29 cellular contexts compared by ENCODE assay signal in genomic region chr22:39500101-39500500, GRCh38. TPM values are rescaled to one million over a fixed set of nuclear protein-coding genes. Genes with fewer than 3 reads are reported as not detected.
DNase-seq lines count a peak whose midpoint lies in the region; ATAC-seq lines count a peak whose summit lies in the region.
"Had no signal": no experiment of that assay in that cellular context is flagged by ENCODE, and none has a peak within 500 bp of the region (broad histone marks: within the 10 kb centered on the region; RNA-seq: fewer than 3 reads in every experiment).

No MANE protein-coding gene starts in this region.

- peaks cover 6% of the 10 kb centered on the region for H3K27me3 Mint-ChIP-seq in T-helper 1 cell treated with Interleukin-12 subunit alpha and Interleukin-12 subunit beta and Interleukin-4 antibody, amounts not matched to agents 30 μg/mL and 1 μg/mL, for 36 hours (ENCODE audit: low read depth)
- no peaks in the 10 kb centered on the region for H3K27me3 Mint-ChIP-seq in stimulated activated naive B cell treated with anti-CD40 and anti-IgM and Interleukin-4, amounts not matched to agents 10 μg/mL and 1 μg/mL and 100 μg/mL, for 72 hours
- peaks cover 0 to 3% (median 2%) of the 10 kb centered on the region in 3 donors for H3K27me3 Mint-ChIP-seq in immature natural killer cell (ENCODE audit: low read depth in 3 of 3)
- H3K27me3 Mint-ChIP-seq: activated T-helper 17 cell treated with anti-CD3 and anti-CD28 coated beads, Interleukin-2, amount 50 U/mL, for 72 hours; CD4-positive, alpha-beta memory T cell had no signal

- DNase-seq in T-helper 1 cell (no peak), SK-N-MC (ENCODE audit: low read depth, low spot score) (no peak), right cardiac atrium (peak in 2 of 3 donors; percentile 31 to 46), ecto neural progenitor cell (ENCODE audit: low spot score) (no peak), immature natural killer cell (no peak)
- DNase-seq in stimulated activated naive B cell treated with anti-CD40 and anti-IgM and Interleukin-4, amounts not matched to agents 10 μg/mL and 1 μg/mL and 100 μg/mL, for 72 hours = no peak
- DNase-seq: activated CD4-positive, alpha-beta T cell treated with anti-CD3 and anti-CD28 coated beads for 4 hours; activated naive CD4-positive, alpha-beta T cell treated with anti-CD3 and anti-CD28 coated beads, Interleukin-2, amount 10 ng/mL, durations not matched to agents 7 days and 5 days; CD4-positive, alpha-beta memory T cell; central memory CD4-positive, alpha-beta T cell; endodermal cell; GM23248; Kasumi-1; NCI-H1417 treated with DMSO at 0.1 percent for 48 hours; NCI-H2081 treated with DMSO at 0.1 percent for 48 hours; NCI-H2227 treated with DMSO at 0.1 percent for 48 hours; NCI-H526; NK-92 treated with Interleukin-12 subunit alpha and Interleukin-12 subunit beta, amount 100 ng/mL, for 24 hours; PC-3; spleen; stomach; transverse colon had no signal

- H3K27me3 ChIP-seq in right cardiac atrium (ENCODE audit: control insufficient read depth, insufficient read depth) (no peaks in the 10 kb centered on the region), subcutaneous abdominal adipose tissue (ENCODE audit: control insufficient read depth in 5 of 5, insufficient read depth in 4 of 5, low read length in 5 of 5) (peaks cover 0 to 3% (median 0%) of the 10 kb centered on the region in 5 donors)
- H3K27me3 ChIP-seq: ascending aorta, pancreas, spleen, stomach, transverse colon had no signal

- H3K9ac ChIP-seq in SK-N-MC (ENCODE audit: insufficient read length) = no peak overlapping the region
- H3K9ac ChIP-seq in subcutaneous abdominal adipose tissue (ENCODE audit: low read length in 5 of 5) = peak overlapping the region in 2 of 5 donors; percentile 12 to 26
- H3K9ac ChIP-seq: GM23248, neural progenitor cell had no signal

- peaks cover 9% of the 10 kb centered on the region for H3K36me3 Mint-ChIP-seq in T-helper 1 cell treated with Interleukin-12 subunit alpha and Interleukin-12 subunit beta and Interleukin-4 antibody, amounts not matched to agents 30 μg/mL and 1 μg/mL, for 36 hours (ENCODE audit: low read depth)
- peaks cover 10 to 16% of the 10 kb centered on the region in 2 donors for H3K36me3 Mint-ChIP-seq in stimulated activated naive B cell treated with anti-CD40 and anti-IgM and Interleukin-4, amounts not matched to agents 10 μg/mL and 1 μg/mL and 100 μg/mL, for 72 hours
- peaks cover 0 to 7% (median 0%) of the 10 kb centered on the region in 3 donors for H3K36me3 Mint-ChIP-seq in immature natural killer cell

- no peak overlapping the region for H3K4me3 Mint-ChIP-seq in T-helper 1 cell treated with Interleukin-12 subunit alpha and Interleukin-12 subunit beta and Interleukin-4 antibody, amounts not matched to agents 30 μg/mL and 1 μg/mL, for 36 hours
- no peak overlapping the region for H3K4me3 Mint-ChIP-seq in stimulated activated naive B cell treated with anti-CD40 and anti-IgM and Interleukin-4, amounts not matched to agents 10 μg/mL and 1 μg/mL and 100 μg/mL, for 72 hours
- peak overlapping the region in 1 of 5 donors; percentile 52 for H3K4me3 Mint-ChIP-seq in immature natural killer cell
- H3K4me3 Mint-ChIP-seq: activated naive CD4-positive, alpha-beta T cell treated with anti-CD3 and anti-CD28 coated beads, Interleukin-2, amount 10 ng/mL, durations not matched to agents 7 days and 5 days; activated T-helper 17 cell treated with anti-CD3 and anti-CD28 coated beads, Interleukin-2, amount 50 U/mL, for 72 hours; T-helper 2 cell treated with Interferon-gamma antibody and Interleukin-4, amounts not matched to agents 5 μg/mL and 100 μg/mL, for 36 hours had no signal

- H3K4me3 ChIP-seq in SK-N-MC (no peak overlapping the region), right cardiac atrium (ENCODE audit: low read length) (no peak overlapping the region), subcutaneous abdominal adipose tissue (ENCODE audit: low read depth in 1 of 5, low read length in 5 of 5) (no peak overlapping the region)
- H3K4me3 ChIP-seq: ascending aorta, GM23248, neural progenitor cell, pancreas, spleen, stomach, transverse colon had no signal

- H3K4me1 ChIP-seq in right cardiac atrium (ENCODE audit: control insufficient read depth, insufficient read depth, low read length) (peaks cover 8% of the 10 kb centered on the region), subcutaneous abdominal adipose tissue (ENCODE audit: control insufficient read depth in 5 of 5, insufficient read depth in 5 of 5, low read length in 5 of 5) (peaks cover 20 to 75% (median 61%) of the 10 kb centered on the region in 5 donors)

- H3K27ac Mint-ChIP-seq in T-helper 1 cell treated with Interleukin-12 subunit alpha and Interleukin-12 subunit beta and Interleukin-4 antibody, amounts not matched to agents 30 μg/mL and 1 μg/mL, for 36 hours = peak overlapping the region; percentile 18
- no peak overlapping the region for H3K27ac Mint-ChIP-seq in stimulated activated naive B cell treated with anti-CD40 and anti-IgM and Interleukin-4, amounts not matched to agents 10 μg/mL and 1 μg/mL and 100 μg/mL, for 72 hours
- no peak overlapping the region for H3K27ac Mint-ChIP-seq in immature natural killer cell
- H3K27ac Mint-ChIP-seq: activated naive CD4-positive, alpha-beta T cell treated with anti-CD3 and anti-CD28 coated beads, Interleukin-2, amount 10 ng/mL, durations not matched to agents 7 days and 5 days; activated T-helper 17 cell treated with anti-CD3 and anti-CD28 coated beads, Interleukin-2, amount 50 U/mL, for 72 hours; T-helper 2 cell treated with Interferon-gamma antibody and Interleukin-4, amounts not matched to agents 5 μg/mL and 100 μg/mL, for 36 hours had no signal

- no peaks in the 10 kb centered on the region for H3K9me3 Mint-ChIP-seq in T-helper 1 cell treated with Interleukin-12 subunit alpha and Interleukin-12 subunit beta and Interleukin-4 antibody, amounts not matched to agents 30 μg/mL and 1 μg/mL, for 36 hours
- no peaks in the 10 kb centered on the region for H3K9me3 Mint-ChIP-seq in stimulated activated naive B cell treated with anti-CD40 and anti-IgM and Interleukin-4, amounts not matched to agents 10 μg/mL and 1 μg/mL and 100 μg/mL, for 72 hours
- H3K9me3 Mint-ChIP-seq in immature natural killer cell = no peaks in the 10 kb centered on the region
- H3K9me3 Mint-ChIP-seq: activated naive CD4-positive, alpha-beta T cell treated with anti-CD3 and anti-CD28 coated beads, Interleukin-2, amount 10 ng/mL, durations not matched to agents 7 days and 5 days; activated T-helper 17 cell treated with anti-CD3 and anti-CD28 coated beads, Interleukin-2, amount 50 U/mL, for 72 hours; CD4-positive, alpha-beta memory T cell; endodermal cell; neural progenitor cell; T-helper 2 cell treated with Interferon-gamma antibody and Interleukin-4, amounts not matched to agents 5 μg/mL and 100 μg/mL, for 36 hours had no signal

- H3K27ac ChIP-seq in SK-N-MC (peak overlapping the region; percentile 75), right cardiac atrium (ENCODE audit: low read length) (no peak overlapping the region), subcutaneous abdominal adipose tissue (ENCODE audit: low read depth, low read length) (peak overlapping the region; percentile 91)
- H3K27ac ChIP-seq: GM23248, neural progenitor cell had no signal

- 60% methylated on average over 6 of the region's 6 CpGs for WGBS in right cardiac atrium

- ATAC-seq in right cardiac atrium = no peak
- ATAC-seq in stimulated activated naive B cell treated with anti-CD40 and anti-IgM and Interleukin-4, amounts not matched to agents 10 μg/mL and 1 μg/mL and 100 μg/mL, for 72 hours (replicated peaks) = no peak
- ATAC-seq: activated T-helper 17 cell treated with anti-CD3 and anti-CD28 coated beads, Interleukin-2, amount 50 U/mL, for 72 hours; pancreas; PC-3 had no signal

- intact Hi-C loops in right cardiac atrium (cut with DNase I) = loop anchor here in 1 of 4 donors (10.0 kb wide), 1 partner anchor 115 kb away; no protein-coding TSS in a partner anchor

- H3K36me3 ChIP-seq in SK-N-MC (ENCODE audit: insufficient read depth, low read length) (peaks cover 18% of the 10 kb centered on the region), subcutaneous abdominal adipose tissue (ENCODE audit: control insufficient read depth in 5 of 5, insufficient read depth in 5 of 5, low read length in 5 of 5) (peaks cover 0 to 11% (median 10%) of the 10 kb centered on the region in 5 donors)
- H3K36me3 ChIP-seq: neural progenitor cell had no signal

- no peaks in the 10 kb centered on the region for H3K9me3 ChIP-seq in SK-N-MC (ENCODE audit: low read depth, low read length)
- no peaks in the 10 kb centered on the region for H3K9me3 ChIP-seq in right cardiac atrium (ENCODE audit: control insufficient read depth, low read length)
- H3K9me3 ChIP-seq in subcutaneous abdominal adipose tissue (ENCODE audit: control insufficient read depth in 5 of 5, low read length in 5 of 5) = no peaks in the 10 kb centered on the region
- H3K9me3 ChIP-seq: ascending aorta, pancreas, spleen, stomach, transverse colon had no signal

- H3K4me1 Mint-ChIP-seq in T-helper 1 cell treated with Interleukin-12 subunit alpha and Interleukin-12 subunit beta and Interleukin-4 antibody, amounts not matched to agents 30 μg/mL and 1 μg/mL, for 36 hours (ENCODE audit: low read depth) = peaks cover 12% of the 10 kb centered on the region
- H3K4me1 Mint-ChIP-seq in stimulated activated naive B cell treated with anti-CD40 and anti-IgM and Interleukin-4, amounts not matched to agents 10 μg/mL and 1 μg/mL and 100 μg/mL, for 72 hours = peaks cover 19 to 47% of the 10 kb centered on the region in 2 donors
- peaks cover 27 to 30% of the 10 kb centered on the region in 2 donors for H3K4me1 Mint-ChIP-seq in immature natural killer cell

RNA-seq across cellular contexts. Expression of gene MIEF1, which starts 2.0 kb away (rescaled TPM):
- total RNA-seq in right cardiac atrium = 10 to 100 TPM; 16.3 to 22.2 (median 18.7) TPM
- 9.0 TPM for polyA plus RNA-seq in right cardiac atrium
- 10 to 100 TPM; 13.8 to 30.5 (median 18.4) TPM for polyA plus RNA-seq in immature natural killer cell

RNA-seq across cellular contexts. Expression of gene ATF4, which starts 20.3 kb away (rescaled TPM):
- total RNA-seq in right cardiac atrium = 100 to 1,000 TPM; 156 to 254 (median 177) TPM
- polyA plus RNA-seq in right cardiac atrium (244 TPM), immature natural killer cell (100 to 1,000 TPM in 1 of 3 donors, 10 to 100 TPM in 2; 48.9 to 113 (median 69.4) TPM)

RNA-seq across cellular contexts. Expression of gene RPS19BP1, which starts 32.4 kb away (rescaled TPM):
- 10 to 100 TPM; 55.1 to 75.5 (median 61.8) TPM for total RNA-seq in right cardiac atrium
- polyA plus RNA-seq in right cardiac atrium (155 TPM), immature natural killer cell (100 to 1,000 TPM; 139 to 239 (median 180) TPM)

RNA-seq across cellular contexts. Expression of gene MGAT3, which starts 43.3 kb away (rescaled TPM):
- 10 to 100 TPM in 1 of 4 donors, 1 to 10 TPM in 3; 7.3 to 11.6 (median 9.6) TPM for total RNA-seq in right cardiac atrium
- 8.7 TPM for polyA plus RNA-seq in right cardiac atrium
- polyA plus RNA-seq in immature natural killer cell = not detected
- total RNA-seq: GM23248, PC-3 had no signal
- polyA plus RNA-seq: CD4-positive, alpha-beta memory T cell; GM23248 had no signal

Comparison
In these comparisons a context has a peak if more than half of its experiments do, and no peak if none do; other contexts are left out.
1. DNase-seq: peak in right cardiac atrium (2 of 3); none in T-helper 1 cell (0 of 5), SK-N-MC (single experiment), stimulated activated naive B cell treated with anti-CD40 and anti-IgM and Interleukin-4, amounts not matched to agents 10 μg/mL and 1 μg/mL and 100 μg/mL, for 72 hours (single experiment), ecto neural progenitor cell (single experiment) and immature natural killer cell (0 of 3).